Comparison of ENCODE assay signal across 2 cellular contexts in genomic region chr6:125250511-125250910, GRCh38.
A peak's percentile ranks its signal among the peaks of the same experiment; 100 is the strongest.
TF ChIP-seq lines count a peak whose summit lies in the region.

No MANE protein-coding gene starts in this region.

TF ChIP-seq in HepG2, 621 proteins besides CTCF, POLR2A, EP300 and RAD21:
- peak; percentile 59; the same call in 1 of the 2 replicates for TF ChIP-seq PPARG (CRISPR knock-in tag; conservative IDR thresholded peaks at IDR 0.05)
- TF ChIP-seq MXI1 (IDR thresholded peaks at IDR 0.05; ENCODE audit: borderline replicate concordance, low read depth, low read length): no peak
- TF ChIP-seq RXRB (CRISPR knock-in tag; IDR thresholded peaks at IDR 0.05; ENCODE audit: borderline replicate concordance): 0 out of 2 replicates have a peak, but pooled peaks have one; percentile 14
TF ChIP-seq in HepG2: peak in this region for 2.

TF ChIP-seq in IMR-90, 13 proteins besides CTCF, POLR2A, EP300 and RAD21:
- no peak for TF ChIP-seq RFX5 (IDR thresholded peaks at IDR 0.05; ENCODE audit: low read depth, low read length)
- TF ChIP-seq CEBPB (IDR thresholded peaks at IDR 0.05; ENCODE audit: low read depth, low read length): no peak
- TF ChIP-seq MXI1 (IDR thresholded peaks at IDR 0.05; ENCODE audit: borderline replicate concordance, low read depth, low read length): no peak
- no peak for TF ChIP-seq MAFK (IDR thresholded peaks at IDR 0.05; ENCODE audit: low read depth, low read length)
- TF ChIP-seq MAZ (IDR thresholded peaks at IDR 0.05; ENCODE audit: borderline replicate concordance, low read depth, low read length): no peak
- TF ChIP-seq SMC3 (IDR thresholded peaks at IDR 0.05; ENCODE audit: low read depth, low read length): no peak
- no peak for TF ChIP-seq ELK1 (IDR thresholded peaks at IDR 0.05; ENCODE audit: borderline replicate concordance, low read depth, low read length)
- no peak for TF ChIP-seq FOS (IDR thresholded peaks at IDR 0.05; ENCODE audit: low read depth, low read length)
- TF ChIP-seq CHD1 (IDR thresholded peaks at IDR 0.05; ENCODE audit: low read depth, low read length): no peak
- no peak for TF ChIP-seq NFE2L2 (IDR thresholded peaks at IDR 0.05; ENCODE audit: low read depth, low read length)
